2 cellular contexts compared by ENCODE assay signal in the genomic region with DNA sequence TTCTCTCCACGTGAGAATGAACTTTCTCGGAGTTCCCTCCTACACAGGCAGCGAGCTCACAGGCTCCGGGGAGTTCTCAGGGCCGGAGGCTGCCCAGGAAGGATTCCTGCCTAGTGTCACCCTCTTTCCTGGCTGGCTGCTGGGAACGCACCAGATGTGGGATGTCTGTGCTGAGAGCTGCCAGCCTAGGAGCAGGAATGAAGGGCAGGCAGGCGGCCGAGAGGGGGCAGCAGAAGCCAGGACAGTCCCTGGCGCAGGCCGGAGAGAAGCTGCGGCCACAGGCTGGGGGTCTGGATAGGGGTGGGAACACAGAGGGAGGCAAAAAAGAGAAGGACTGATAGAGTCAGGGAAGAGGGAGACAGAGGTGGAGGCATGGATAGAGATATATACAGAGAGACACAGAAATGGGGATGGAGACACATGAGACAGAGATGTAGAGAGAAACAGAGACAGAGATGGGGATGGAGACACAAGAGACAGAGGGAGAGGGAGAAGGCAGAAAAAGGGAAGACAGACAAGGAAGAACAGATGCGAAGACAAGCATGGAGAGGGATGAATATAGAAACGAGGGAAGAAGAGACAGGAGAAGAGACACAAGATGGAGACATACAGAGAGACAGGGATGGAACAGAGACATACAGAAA.
A peak's percentile ranks its signal among the peaks of the same experiment; 100 is the strongest.
TF ChIP-seq lines count a peak whose summit lies in the region.

No MANE protein-coding gene starts in this region.

TF ChIP-seq in WTC11, 78 proteins besides CTCF, POLR2A, EP300 and RAD21:
- TF ChIP-seq ZBTB21 (CRISPR knock-in tag; IDR thresholded peaks at IDR 0.05; ENCODE audit: borderline replicate concordance) (0 out of 2 replicates have a peak, but pooled peaks have one; percentile 20), NR3C1 (CRISPR knock-in tag; conservative IDR thresholded peaks at IDR 0.05; ENCODE audit: low read depth) (no peak)

TF ChIP-seq in H1, 55 proteins besides CTCF, POLR2A, EP300 and RAD21 (continued from another document):
- TF ChIP-seq GABPA (IDR thresholded peaks at IDR 0.05; ENCODE audit: borderline replicate concordance, insufficient read depth, low read length): peak; percentile 50; the same call in 1 of the 2 replicates
- peak in 1 of 2 experiments; percentile 67; a peak in 1 of 4 replicates for TF ChIP-seq SIN3A (conservative IDR thresholded peaks at IDR 0.05 in 1 of 2, IDR thresholded peaks at IDR 0.05 in 1 of 2; ENCODE audit: low read depth in 1 of 2, low read length in 2 of 2)
